ENCODE assay signal across 1 cellular context in the genomic region with DNA sequence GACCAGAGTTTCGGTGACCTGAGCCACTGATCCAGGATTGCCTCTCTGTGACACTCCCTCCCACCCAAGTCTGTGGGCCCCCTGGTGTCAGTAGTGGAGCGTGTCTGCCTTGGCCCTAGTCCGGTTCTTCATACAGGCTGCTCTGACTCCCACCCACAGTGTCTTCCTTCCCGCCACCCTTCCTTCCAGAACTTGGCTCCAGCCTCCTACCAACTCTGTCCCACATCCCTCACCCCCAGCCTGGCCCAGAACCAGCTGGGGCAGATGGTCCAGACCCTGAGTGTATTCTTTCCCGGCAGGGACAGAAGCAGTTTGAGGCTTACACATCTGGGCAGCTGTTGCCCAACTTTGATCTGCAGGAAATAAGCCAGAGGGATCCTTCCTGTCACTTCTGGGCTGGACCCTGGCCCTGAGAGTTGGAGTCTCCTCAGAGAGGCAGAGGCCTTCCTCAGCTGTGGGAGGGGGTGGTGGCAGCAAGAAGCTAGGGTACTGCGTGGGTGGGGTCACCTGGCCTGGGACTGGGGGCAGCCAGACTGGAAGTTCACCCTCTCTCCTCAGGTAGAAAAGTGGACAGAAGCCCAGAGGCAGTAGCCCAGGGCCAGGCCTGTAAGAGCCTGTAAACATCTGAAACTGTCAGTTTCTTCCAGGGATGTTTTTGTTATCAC.
TF ChIP-seq lines count a peak whose summit lies in the region.

No MANE protein-coding gene starts in this region.

TF ChIP-seq in HepG2, 621 proteins besides CTCF, POLR2A, EP300 and RAD21:
- no peak for TF ChIP-seq RNF2 (conservative IDR thresholded peaks at IDR 0.05; ENCODE audit: low read depth)
- no peak for TF ChIP-seq NR2F1 (CRISPR knock-in tag; IDR thresholded peaks at IDR 0.05)
- no peak for TF ChIP-seq ZNF615 (CRISPR knock-in tag; IDR thresholded peaks at IDR 0.05; ENCODE audit: borderline replicate concordance)
- TF ChIP-seq ZNF549 (CRISPR knock-in tag; IDR thresholded peaks at IDR 0.05) = no peak
